Comparison of ENCODE assay signal across 24 cellular contexts in genomic region chr10:109741712-109742111, GRCh38.
A peak's percentile ranks its signal among the peaks of the same experiment; 100 is the strongest.
DNase-seq lines count a peak whose midpoint lies in the region; TF ChIP-seq lines count a peak whose summit lies in the region.
"Had no signal": no experiment of that assay in that cellular context is flagged by ENCODE, and none has a peak within 500 bp of the region (broad histone marks: within the 10 kb centered on the region; RNA-seq: fewer than 3 reads in every experiment).

No MANE protein-coding gene starts in this region.

- H3K27me3 Mint-ChIP-seq in chondrocyte (ENCODE audit: low read depth) (peaks cover 8% of the 10 kb centered on the region), neural progenitor cell (ENCODE audit: insufficient read depth, low read depth) (peaks cover 2% of the 10 kb centered on the region), Caco-2 (ENCODE audit: insufficient read depth, unreplicated experiment) (peaks cover 15% of the 10 kb centered on the region)

- no peaks in the 10 kb centered on the region for H3K9me3 ChIP-seq in neural progenitor cell (ENCODE audit: low read depth)
- H3K9me3 ChIP-seq in Caco-2, result no peaks in the 10 kb centered on the region
- H3K9me3 ChIP-seq: BE2C, Peyer's patch, SK-N-SH had no signal

- no peak overlapping the region for H3K9ac ChIP-seq in neural progenitor cell
- H3K9ac ChIP-seq: SK-N-SH had no signal

- no peak overlapping the region for H3K4me3 ChIP-seq in neural progenitor cell
- H3K4me3 ChIP-seq in Caco-2 (ENCODE audit: low read depth, low read length), result no peak overlapping the region
- H3K4me3 ChIP-seq: Peyer's patch had no signal

- CTCF ChIA-PET in Caco-2 (lab: Charles Lee), result no interaction called here

- TF ChIP-seq CTCF in chondrocyte (IDR thresholded peaks at IDR 0.05) (peak; percentile 13), neural progenitor cell (IDR thresholded peaks at IDR 0.05) (peak; percentile 14), Caco-2 (IDR thresholded peaks at IDR 0.05; ENCODE audit: insufficient read depth in 1 of 2, low read depth in 1 of 2, low read length in 1 of 2, severe bottlenecking in 1 of 2, unreplicated experiment in 1 of 2) (peak in 1 of 2 experiments; percentile 5)

- H3K79me2 ChIP-seq in neural progenitor cell (ENCODE audit: low read depth), result no peaks in the 10 kb centered on the region

- no peaks in the 10 kb centered on the region for H4K20me1 ChIP-seq in neural progenitor cell (ENCODE audit: low read depth)

- H3K36me3 ChIP-seq in neural progenitor cell (no peaks in the 10 kb centered on the region), Caco-2 (ENCODE audit: control insufficient read depth, insufficient read depth, low read length) (no peaks in the 10 kb centered on the region)
- H3K36me3 ChIP-seq: BE2C, Peyer's patch had no signal

- POLR2A ChIA-PET in Caco-2 (lab: Charles Lee), result no interaction called here

- H3F3A ChIP-seq in neural progenitor cell (ENCODE audit: low read depth), result no peaks in the 10 kb centered on the region

- H3K27ac Mint-ChIP-seq in chondrocyte (ENCODE audit: unreplicated experiment) (no peak overlapping the region), neural progenitor cell (no peak overlapping the region), Caco-2 (ENCODE audit: unreplicated experiment) (no peak overlapping the region)
- H3K27ac Mint-ChIP-seq: CD8-positive, alpha-beta memory T cell had no signal

- H3K4me1 ChIP-seq in neural progenitor cell (peaks cover 6% of the 10 kb centered on the region), Caco-2 (no peaks in the 10 kb centered on the region)
- H3K4me1 ChIP-seq: BE2C, Peyer's patch had no signal

- BruUV-seq in Caco-2 (replicated peaks; lab: Mats Ljungman, UMichigan), result no TSS peak

- no peak overlapping the region for H3K4me2 ChIP-seq in neural progenitor cell
- H3K4me2 ChIP-seq: SK-N-SH had no signal

- no peaks in the 10 kb centered on the region for H3K9me3 Mint-ChIP-seq in chondrocyte (ENCODE audit: low read depth)
- H3K9me3 Mint-ChIP-seq in neural progenitor cell, result no peaks in the 10 kb centered on the region
- H3K9me3 Mint-ChIP-seq in Caco-2 (ENCODE audit: unreplicated experiment), result no peaks in the 10 kb centered on the region
- H3K9me3 Mint-ChIP-seq: CD8-positive, alpha-beta memory T cell had no signal

- no peak overlapping the region for H3K4me3 Mint-ChIP-seq in chondrocyte (ENCODE audit: unreplicated experiment)
- H3K4me3 Mint-ChIP-seq in neural progenitor cell, result no peak overlapping the region
- H3K4me3 Mint-ChIP-seq in Caco-2 (ENCODE audit: unreplicated experiment), result no peak overlapping the region
- H3K4me3 Mint-ChIP-seq: CD14-positive monocyte; CD8-positive, alpha-beta memory T cell had no signal

- DNase-seq in ELR (ENCODE audit: low read depth) (peak; percentile 52), LHCN-M2 (ENCODE audit: low read depth) (peak; percentile 35), chondrocyte (ENCODE audit: low spot score) (no peak), neural progenitor cell (ENCODE audit: low spot score) (no peak), EL (no peak), NCI-H2081 (lab: John Stamatoyannopoulos, UW) (no peak), NCI-H146 treated with DMSO at 0.1 percent for 48 hours (lab: John Stamatoyannopoulos, UW; ENCODE audit: unreplicated experiment) (no peak), Caco-2 (no peak)
- DNase-seq: BE2C; Calu3; CD8-positive, alpha-beta memory T cell; DND-41; GOT3; KBM-7; MM.1S; NCI-H1694; NCI-H2029 treated with DMSO at 0.1 percent for 48 hours; NCI-H226; NCI-H510A; NCI-H69; Peyer's patch; SK-N-SH had no signal

- H2AFZ ChIP-seq in neural progenitor cell (replicated peaks), result no peak overlapping the region

- intact Hi-C loops in Caco-2 (cut with micrococcal nuclease; ENCODE audit: unreplicated experiment), result no loop called here

- H3K36me3 Mint-ChIP-seq in chondrocyte (ENCODE audit: low read depth) (no peaks in the 10 kb centered on the region), neural progenitor cell (no peaks in the 10 kb centered on the region), Caco-2 (ENCODE audit: insufficient read depth, unreplicated experiment) (no peaks in the 10 kb centered on the region)
- H3K36me3 Mint-ChIP-seq: CD14-positive monocyte; CD8-positive, alpha-beta memory T cell had no signal

- H3K27ac ChIP-seq in neural progenitor cell, result no peak overlapping the region
- H3K27ac ChIP-seq: 22Rv1, Peyer's patch had no signal

- H3K4me1 Mint-ChIP-seq in chondrocyte (ENCODE audit: low read depth) (peaks cover 10% of the 10 kb centered on the region), neural progenitor cell (peaks cover 9% of the 10 kb centered on the region), Caco-2 (ENCODE audit: low read depth, unreplicated experiment) (no peaks in the 10 kb centered on the region)
- H3K4me1 Mint-ChIP-seq: CD14-positive monocyte; CD8-positive, alpha-beta memory T cell had no signal

- no peaks in the 10 kb centered on the region for H3K27me3 ChIP-seq in neural progenitor cell
- no peaks in the 10 kb centered on the region; the same call in 1 of the 2 replicates for H3K27me3 ChIP-seq in Caco-2 (replicated peaks; ENCODE audit: control insufficient read depth, insufficient read depth, low read length)
- H3K27me3 ChIP-seq: BE2C had no signal

Comparison
In these comparisons a context has a peak if more than half of its experiments do, and no peak if none do; other contexts are left out.
1. DNase-seq: peak in ELR (single experiment) and LHCN-M2 (single experiment); none in chondrocyte (single experiment), neural progenitor cell (single experiment), EL (single experiment), NCI-H2081 (0 of 2), NCI-H146 treated with DMSO at 0.1 percent for 48 hours (single experiment) and Caco-2 (0 of 2).